Comparison of ENCODE assay signal across 11 cellular contexts in genomic region chr11:114137054-114137453, GRCh38.
DNase-seq lines count a peak whose midpoint lies in the region; ATAC-seq and TF ChIP-seq lines count a peak whose summit lies in the region.
"Had no signal": no experiment of that assay in that cellular context is flagged by ENCODE, and none has a peak within 500 bp of the region (broad histone marks: within the 10 kb centered on the region; RNA-seq: fewer than 3 reads in every experiment).

No MANE protein-coding gene starts in this region.

- ATAC-seq in stimulated activated naive CD8-positive, alpha-beta T cell treated with anti-CD3 and anti-CD28 coated beads, Interleukin-15, amount 100 ng/mL, for 72 hours: no peak
- ATAC-seq in stimulated activated naive CD8-positive, alpha-beta T cell treated with anti-CD3 and anti-CD28 coated beads, Interleukin-15, Interleukin-2, amounts not matched to agents 100 U/mL and 50 U/mL, for 24 hours: no peak
- no peak for ATAC-seq in GM21786 (IDR thresholded peaks at IDR 0.05; ENCODE audit: unreplicated experiment)

- H3K27ac ChIP-seq in coronary artery: peak overlapping the region; percentile 84 to 95
- H3K27ac ChIP-seq in neutrophil: peak overlapping the region; percentile 77

- H3K4me3 ChIP-seq in coronary artery (peak overlapping the region; percentile 43), neutrophil (ENCODE audit: low read depth in 1 of 2, low read length in 1 of 2) (peak overlapping the region in 1 of 2 experiments; percentile 1)

- no peak for TF ChIP-seq CTCF in coronary artery (IDR thresholded peaks at IDR 0.05)
- no peak for TF ChIP-seq CTCF in neutrophil (IDR thresholded peaks at IDR 0.05)

- H3K9me3 Mint-ChIP-seq in stimulated activated naive CD8-positive, alpha-beta T cell treated with anti-CD3 and anti-CD28 coated beads, Interleukin-15, amount 100 ng/mL, for 72 hours: no peaks in the 10 kb centered on the region

- no peak for DNase-seq in stimulated activated naive CD8-positive, alpha-beta T cell treated with anti-CD3 and anti-CD28 coated beads, Interleukin-15, amount 100 ng/mL, for 72 hours
- DNase-seq in stimulated activated naive CD8-positive, alpha-beta T cell treated with anti-CD3 and anti-CD28 coated beads, Interleukin-15, Interleukin-2, amounts not matched to agents 100 U/mL and 50 U/mL, for 24 hours: no peak
- no peak for DNase-seq in coronary artery (ENCODE audit: low spot score)
- DNase-seq in SHP77 treated with DMSO at 0.1 percent for 48 hours (lab: John Stamatoyannopoulos, UW): no peak
- no peak for DNase-seq in NCI-H446 (lab: John Stamatoyannopoulos, UW)
- DNase-seq in NCI-H526 treated with DMSO at 0.1 percent for 48 hours (lab: John Stamatoyannopoulos, UW): no peak
- DNase-seq: activated CD8-positive, alpha-beta memory T cell treated with anti-CD3 and anti-CD28 coated beads for 24 hours; glutamatergic neuron; NCI-H1417 had no signal

- no peaks in the 10 kb centered on the region for H3K36me3 ChIP-seq in neutrophil

- H3K27me3 ChIP-seq in neutrophil: no peaks in the 10 kb centered on the region

- no peaks in the 10 kb centered on the region for H3K27me3 Mint-ChIP-seq in stimulated activated naive CD8-positive, alpha-beta T cell treated with anti-CD3 and anti-CD28 coated beads, Interleukin-15, amount 100 ng/mL, for 72 hours

- peaks cover 51 to 53% of the 10 kb centered on the region in 2 experiments for H3K4me1 ChIP-seq in neutrophil (ENCODE audit: control insufficient read depth in 1 of 2, insufficient read depth in 1 of 2, low read depth in 1 of 2, low read length in 1 of 2)

- peak overlapping the region in 1 of 2 donors; percentile 88 for H3K27ac Mint-ChIP-seq in stimulated activated naive CD8-positive, alpha-beta T cell treated with anti-CD3 and anti-CD28 coated beads, Interleukin-15, amount 100 ng/mL, for 72 hours

- peak overlapping the region; percentile 19 to 34 for H3K4me3 Mint-ChIP-seq in stimulated activated naive CD8-positive, alpha-beta T cell treated with anti-CD3 and anti-CD28 coated beads, Interleukin-15, amount 100 ng/mL, for 72 hours

- H3K4me1 Mint-ChIP-seq in stimulated activated naive CD8-positive, alpha-beta T cell treated with anti-CD3 and anti-CD28 coated beads, Interleukin-15, amount 100 ng/mL, for 72 hours: peaks cover 37% of the 10 kb centered on the region

- no peaks in the 10 kb centered on the region for H3K9me3 ChIP-seq in neutrophil
